In the genomic region with DNA sequence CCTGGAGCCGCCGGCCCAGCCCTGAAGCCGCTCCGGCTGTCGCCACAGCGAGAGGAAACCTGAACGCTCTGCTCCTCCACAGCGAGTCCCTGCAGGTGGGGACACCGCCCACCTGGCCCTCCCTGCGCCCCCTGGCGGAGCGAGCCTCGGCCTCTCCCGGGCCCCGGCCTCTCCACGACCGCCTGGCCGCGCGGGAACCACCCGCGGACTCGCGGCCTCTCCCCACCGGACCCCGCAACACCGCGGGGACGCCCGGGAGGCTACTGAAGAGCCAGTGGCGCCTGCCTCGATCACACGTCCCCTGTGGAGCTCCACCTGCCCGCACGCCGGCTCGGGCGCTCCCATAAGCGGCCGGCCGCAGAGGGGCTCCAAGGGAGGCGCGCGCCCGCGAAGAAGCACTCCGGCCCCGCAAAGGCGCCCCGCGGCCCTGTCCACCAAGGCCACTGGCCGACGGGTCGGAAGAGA, we compare ENCODE assay signal across 8 cellular contexts.
DNase-seq lines count a peak whose midpoint lies in the region; ATAC-seq, FAIRE-seq and TF ChIP-seq lines count a peak whose summit lies in the region.

No MANE protein-coding gene starts in this region.

- FAIRE-seq in kidney (lab: Jason Lieb, UNC) = no peak

- H3K27me3 Mint-ChIP-seq in CD4-positive, alpha-beta T cell = no peaks in the 10 kb centered on the region
- H3K27me3 Mint-ChIP-seq in MCF 10A (ENCODE audit: insufficient read depth, unreplicated experiment) = peaks cover 85% of the 10 kb centered on the region

- H3K4me1 ChIP-seq in kidney (ENCODE audit: control insufficient read depth in 1 of 2, insufficient read depth in 1 of 2, low read depth in 1 of 2, low read length in 2 of 2) = peaks cover 0 to 3% of the 10 kb centered on the region in 2 donors

- intact Hi-C loops in CD4-positive, alpha-beta T cell (cut with DNase I, micrococcal nuclease) = loop anchor here (1.0 to 5.0 kb wide), 6 partner anchors 31 to 279 kb away; no protein-coding TSS in a partner anchor
- intact Hi-C loops in MCF 10A (cut with micrococcal nuclease) (loop anchor here (10.0 kb wide), 1 partner anchor 54 kb away; no protein-coding TSS in a partner anchor), kidney (cut with DNase I) (no loop called here)

- no peak overlapping the region for H3K27ac Mint-ChIP-seq in CD4-positive, alpha-beta T cell
- H3K27ac Mint-ChIP-seq in MCF 10A (ENCODE audit: low read depth, unreplicated experiment) = no peak overlapping the region

- peak; percentile 88 for ATAC-seq in CD4-positive, alpha-beta T cell (ENCODE audit: poor library complexity)

- no peaks in the 10 kb centered on the region for H3K9me3 Mint-ChIP-seq in CD4-positive, alpha-beta T cell
- H3K9me3 Mint-ChIP-seq in MCF 10A (ENCODE audit: unreplicated experiment) = no peaks in the 10 kb centered on the region

- no peaks in the 10 kb centered on the region for H3K27me3 ChIP-seq in CD4-positive, alpha-beta T cell (ENCODE audit: control insufficient read depth, insufficient read depth, low read length)

- H3K4me3 ChIP-seq in WI38 (ENCODE audit: low read depth, low read length) (no peak overlapping the region), kidney (ENCODE audit: low read length in 2 of 2) (peak overlapping the region in 1 of 2 donors; percentile 46)

- peak; percentile 92 for TF ChIP-seq CTCF in CD4-positive, alpha-beta T cell (IDR thresholded peaks at IDR 0.05)
- TF ChIP-seq CTCF in WI38 (IDR thresholded peaks at IDR 0.05; ENCODE audit: low read depth, low read length) (0 out of 2 replicates have a peak, but pooled peaks have one; percentile 36), MCF 10A (IDR thresholded peaks at IDR 0.05; ENCODE audit: unreplicated experiment) (peak; percentile 51), kidney (IDR thresholded peaks at IDR 0.05; ENCODE audit: borderline replicate concordance, extremely low read depth, insufficient read depth) (peak; percentile 83)

- H3K27ac ChIP-seq in CD4-positive, alpha-beta T cell (ENCODE audit: low read depth, low read length) = no peak overlapping the region
- no peak overlapping the region for H3K27ac ChIP-seq in kidney (ENCODE audit: low read depth in 2 of 2, low read length in 2 of 2)

- peak overlapping the region in 1 of 2 donors; percentile 26 for H3K9ac ChIP-seq in kidney (ENCODE audit: low read length in 2 of 2)

- no peaks in the 10 kb centered on the region for H3K36me3 Mint-ChIP-seq in CD4-positive, alpha-beta T cell (ENCODE audit: low read depth)
- no peaks in the 10 kb centered on the region for H3K36me3 Mint-ChIP-seq in MCF 10A (ENCODE audit: insufficient read depth, unreplicated experiment)

- POLR2A ChIA-PET in CD4-positive, alpha-beta T cell (lab: Charles Lee) = interaction anchor here (0.7 to 2.1 kb wide), 7 partner anchors 11 to 201 kb away, joined by 3 to 7 read pairs (median 4); partner anchors contain the start of gene PMVK
- POLR2A ChIA-PET in MCF 10A (lab: Yijun Ruan, JAX) = no interaction called here

- no peak overlapping the region for H3K4me3 Mint-ChIP-seq in CD4-positive, alpha-beta T cell
- no peak overlapping the region for H3K4me3 Mint-ChIP-seq in MCF 10A (ENCODE audit: unreplicated experiment)

- H3K9me3 ChIP-seq in CD4-positive, alpha-beta T cell (ENCODE audit: control insufficient read depth, low read length) = no peaks in the 10 kb centered on the region
- no peaks in the 10 kb centered on the region for H3K9me3 ChIP-seq in kidney (ENCODE audit: control insufficient read depth in 1 of 2, low read length in 2 of 2)

- CTCF ChIA-PET in CD4-positive, alpha-beta T cell (lab: Charles Lee) = interaction anchor here (0.7 to 2.6 kb wide), 15 partner anchors 10 to 281 kb away, joined by 3 to 18 read pairs (median 3); no protein-coding TSS in a partner anchor
- CTCF ChIA-PET in MCF 10A (lab: Yijun Ruan, JAX) = interaction anchor here (0.6 to 1.2 kb wide), 11 partner anchors 14 to 280 kb away, joined by 3 to 4 read pairs (median 3); no protein-coding TSS in a partner anchor

- H3K4me1 Mint-ChIP-seq in CD4-positive, alpha-beta T cell (ENCODE audit: low read depth) = peaks cover 42% of the 10 kb centered on the region
- no peaks in the 10 kb centered on the region for H3K4me1 Mint-ChIP-seq in MCF 10A (ENCODE audit: insufficient read depth, unreplicated experiment)

- BruUV-seq in MCF 10A (replicated peaks; lab: Mats Ljungman, UMichigan) = no TSS peak

- peak; percentile 70 to 92 (median 82) for DNase-seq in CD4-positive, alpha-beta T cell
- DNase-seq in HK-2 (ENCODE audit: unreplicated experiment) = peak; percentile 56
- DNase-seq in MCF 10A (ENCODE audit: unreplicated experiment) = peak; percentile 45
- peak; percentile 86 for DNase-seq in kidney
- peak; percentile 84 to 90 for DNase-seq in stimulated activated CD4-positive, alpha-beta T cell treated with anti-CD3 and anti-CD28 coated beads, Interleukin-4, amount 100 ng/mL, for 4 hours
- no peak for DNase-seq in NCI-H2171 treated with DMSO at 0.1 percent for 48 hours (lab: John Stamatoyannopoulos, UW)
- no peak for DNase-seq in epidermal melanocyte (ENCODE audit: insufficient read length, low spot score)

- H3K36me3 ChIP-seq in kidney (ENCODE audit: control insufficient read depth in 1 of 2, insufficient read depth in 2 of 2, low read length in 2 of 2) = no peaks in the 10 kb centered on the region

Comparison
In these comparisons a context has a peak if more than half of its experiments do, and no peak if none do; other contexts are left out.
1. DNase-seq: peak in CD4-positive, alpha-beta T cell (10 of 10), HK-2 (single experiment), MCF 10A (single experiment), kidney (single experiment) and stimulated activated CD4-positive, alpha-beta T cell treated with anti-CD3 and anti-CD28 coated beads, Interleukin-4, amount 100 ng/mL, for 4 hours (2 of 2); none in NCI-H2171 treated with DMSO at 0.1 percent for 48 hours (single experiment) and epidermal melanocyte (single experiment).
2. CTCF ChIP-seq: peak in every context shown above with its lines; median percentile 92 in CD4-positive, alpha-beta T cell; 83 in kidney; 51 in MCF 10A; 36 in WI38.